18 cellular contexts compared by ENCODE assay signal in the genomic region with DNA sequence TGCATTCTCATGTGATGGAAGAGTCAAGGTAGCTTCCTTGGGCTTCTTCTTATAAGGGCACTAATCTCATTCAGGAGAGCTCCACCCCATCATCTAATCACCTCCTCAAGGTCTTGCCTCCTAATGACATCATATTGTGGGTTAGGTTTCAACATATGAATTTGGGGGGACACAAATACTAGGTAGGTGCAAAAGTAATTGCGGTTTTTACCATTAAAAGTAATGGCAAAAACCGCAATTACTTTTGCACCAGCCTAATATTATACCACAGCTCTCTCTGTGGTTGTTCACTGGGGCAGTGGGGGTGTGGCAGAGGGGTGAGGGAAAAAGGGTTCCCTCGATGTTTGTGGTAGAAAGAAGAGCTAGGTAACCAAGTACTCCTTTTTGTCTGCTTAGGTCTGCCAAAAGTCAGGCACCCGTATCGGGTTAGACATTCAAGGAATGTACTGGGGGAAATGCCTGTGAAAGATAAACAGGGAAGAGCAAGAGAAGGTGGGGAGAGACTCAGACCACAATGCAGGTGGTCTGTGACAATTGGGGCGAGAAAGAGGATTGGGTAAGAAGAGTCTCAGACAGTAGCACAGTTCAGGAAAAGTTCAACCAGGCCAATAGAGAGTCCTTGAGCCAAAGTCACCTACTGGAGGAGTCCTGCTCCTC.
"Had no signal": no experiment of that assay in that cellular context is flagged by ENCODE, and none has a peak within 500 bp of the region (broad histone marks: within the 10 kb centered on the region; RNA-seq: fewer than 3 reads in every experiment).

No MANE protein-coding gene starts in this region.

- FAIRE-seq: keratinocyte, pancreas had no signal

- DNase-seq: activated B cell treated with CpG ODN at 0.5 μM for 24 hours; activated CD4-positive, alpha-beta memory T cell treated with anti-CD3 and anti-CD28 coated beads, Interleukin-2, amount 10 ng/mL, durations not matched to agents 7 days and 5 days; activated CD4-positive, alpha-beta T cell treated with anti-CD3 and anti-CD28 coated beads for 48 hours; activated CD8-positive, alpha-beta memory T cell treated with anti-CD3 and anti-CD28 coated beads, Interleukin-2, amount 10 ng/mL, durations not matched to agents 7 days and 5 days; effector memory CD8-positive, alpha-beta T cell; foreskin keratinocyte; hypothalamus; left ventricle myocardium inferior; mammary epithelial cell; naive thymus-derived CD4-positive, alpha-beta T cell; pancreas; sigmoid colon; stimulated activated CD4-positive, alpha-beta T cell treated with anti-CD3 and anti-CD28 coated beads, Interleukin-4, amount 100 ng/mL, for 4 hours had no signal

- H3K4me1 ChIP-seq: foreskin keratinocyte, left ventricle myocardium inferior, pancreas, sigmoid colon had no signal

- ATAC-seq: effector memory CD8-positive, alpha-beta T cell; foreskin keratinocyte; naive thymus-derived CD4-positive, alpha-beta T cell; pancreas; stimulated activated memory B cell treated with anti-CD40 and anti-IgM and Interleukin-4, amounts not matched to agents 10 μg/mL and 1 μg/mL and 100 μg/mL, for 72 hours had no signal

- H3K27ac ChIP-seq: cardiac muscle cell, foreskin keratinocyte, left ventricle myocardium inferior, neutrophil, pancreas, sigmoid colon, thoracic aorta had no signal

- H3K4me3 ChIP-seq: cardiac muscle cell, left ventricle myocardium inferior, pancreas, sigmoid colon, thoracic aorta had no signal

- H3K27me3 ChIP-seq: cardiac muscle cell, foreskin keratinocyte, neutrophil, pancreas, sigmoid colon had no signal

- H3K9me3 ChIP-seq: left ventricle myocardium inferior, neutrophil, pancreas, sigmoid colon, thoracic aorta had no signal

- H3K36me3 ChIP-seq: cardiac muscle cell, left ventricle myocardium inferior, neutrophil, pancreas, sigmoid colon, thoracic aorta had no signal
